Comparison of ENCODE assay signal across 19 cellular contexts in the genomic region with DNA sequence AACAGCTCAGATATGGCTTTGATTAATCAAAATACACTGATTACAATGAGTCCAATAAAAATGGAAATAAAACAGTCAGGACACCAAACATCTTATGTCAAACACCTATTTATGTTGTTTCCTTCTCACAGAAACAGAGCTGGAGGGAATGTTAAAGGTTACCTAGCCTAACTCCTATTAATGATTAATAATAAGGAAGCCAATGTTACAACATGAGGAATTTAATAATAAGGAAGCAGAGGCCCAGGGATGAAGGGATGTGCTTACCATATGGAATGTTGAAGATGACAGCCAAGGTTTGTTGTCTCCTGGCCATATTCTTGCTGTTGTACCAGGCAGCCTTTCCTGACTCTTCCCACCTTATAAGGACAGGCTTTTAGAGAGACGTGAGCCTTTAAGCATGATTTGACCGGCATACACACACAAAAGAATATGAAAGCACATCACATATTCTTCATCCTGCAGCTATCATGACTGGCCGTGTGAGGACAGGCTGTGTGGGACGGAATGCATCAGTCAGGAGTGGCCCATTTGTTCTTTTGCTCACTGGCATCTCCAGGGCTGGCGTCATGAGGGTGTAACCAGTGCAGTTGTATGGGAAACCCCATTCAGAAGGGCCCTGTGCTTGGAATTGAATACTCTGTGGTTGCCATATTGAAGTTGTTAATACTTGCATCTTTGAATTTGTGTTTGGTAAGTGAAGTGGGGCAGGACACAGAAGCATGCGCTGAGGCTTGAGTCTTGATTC. TPM values are rescaled to one million over a fixed set of nuclear protein-coding genes. Genes with fewer than 3 reads are reported as not detected.
"Had no signal": no experiment of that assay in that cellular context is flagged by ENCODE, and none has a peak within 500 bp of the region (broad histone marks: within the 10 kb centered on the region; RNA-seq: fewer than 3 reads in every experiment).

No MANE protein-coding gene starts in this region.

- H3K4me3 ChIP-seq: esophagus squamous epithelium, skin epidermis, upper lobe of left lung had no signal

- ATAC-seq: activated CD8-positive, alpha-beta T cell treated with anti-CD3 and anti-CD28 coated beads, Interleukin-2, amount 10 ng/mL, durations not matched to agents 7 days and 5 days; activated naive CD4-positive, alpha-beta T cell treated with anti-CD3 and anti-CD28 coated beads, Interleukin-2, amount 50 U/mL, for 72 hours; left cardiac atrium had no signal

- H3K27ac ChIP-seq: esophagus squamous epithelium, skin epidermis, upper lobe of left lung had no signal

- H3K36me3 ChIP-seq: upper lobe of left lung had no signal

- H3K9me3 ChIP-seq: esophagus squamous epithelium, upper lobe of left lung had no signal

- H3K4me1 ChIP-seq: esophagus squamous epithelium, upper lobe of left lung had no signal

- H3K27me3 ChIP-seq: esophagus squamous epithelium, upper lobe of left lung had no signal

- FAIRE-seq: TTC549 had no signal

- DNase-seq: activated CD4-positive, alpha-beta T cell treated with anti-CD3 and anti-CD28 coated beads, Interleukin-2, amount 10 ng/mL, durations not matched to agents 24 days and 14 days; activated CD4-positive, CD25-positive, alpha-beta regulatory T cell; activated CD8-positive, alpha-beta memory T cell treated with anti-CD3 and anti-CD28 coated beads, Interleukin-2, amount 50 U/mL, for 4 hours; activated CD8-positive, alpha-beta T cell treated with anti-CD3 and anti-CD28 coated beads, Interleukin-2, amount 10 ng/mL, durations not matched to agents 7 days and 5 days; activated gamma-delta T cell; activated T-cell treated with anti-CD3 and anti-CD28 coated beads, Interleukin-2, amount 50 U/mL, for 48 hours; esophagus squamous epithelium; left cardiac atrium; stimulated activated CD4-positive, alpha-beta T cell treated with anti-CD3 and anti-CD28 coated beads, Interleukin-4, amount 100 ng/mL, for 24 hours; upper lobe of left lung had no signal

RNA-seq across cellular contexts. Expression of a gene that starts 3.1 kb away (rescaled TPM):
- total RNA-seq: activated CD4-positive, alpha-beta T cell treated with anti-CD3 and anti-CD28 coated beads, Interleukin-2, amount 10 ng/mL, durations not matched to agents 24 days and 14 days; activated CD8-positive, alpha-beta T cell treated with anti-CD3 and anti-CD28 coated beads, Interleukin-2, amount 10 ng/mL, durations not matched to agents 7 days and 5 days; activated naive CD4-positive, alpha-beta T cell treated with anti-CD3 and anti-CD28 coated beads, Interleukin-2, amount 50 U/mL, for 72 hours; cardiac septum; fibroblast of villous mesenchyme; glomerular endothelial cell; left cardiac atrium; lung microvascular endothelial cell; T-helper 2 cell treated with Interferon-gamma antibody and Interleukin-4, amounts not matched to agents 100 ng/mL and 5 ng/mL, for 36 hours; temporal lobe had no signal
